In genomic region chr6:24908555-24908954, GRCh38 we compare ENCODE assay signal across 11 cellular contexts. TPM values are rescaled to one million over a fixed set of nuclear protein-coding genes. Genes with fewer than 3 reads are reported as not detected.
DNase-seq lines count a peak whose midpoint lies in the region; ATAC-seq and TF ChIP-seq lines count a peak whose summit lies in the region.
"Had no signal": no experiment of that assay in that cellular context is flagged by ENCODE, and none has a peak within 500 bp of the region (broad histone marks: within the 10 kb centered on the region; RNA-seq: fewer than 3 reads in every experiment).

No MANE protein-coding gene starts in this region.

- in situ Hi-C loops in GM13977 (cut with MboI; ENCODE audit: low pct_unique_long_range_greater_than_20kb, low sequenced_read_pairs, unreplicated experiment), result no loop called here

- H3K27me3 Mint-ChIP-seq in activated naive CD8-positive, alpha-beta T cell, result no peaks in the 10 kb centered on the region
- H3K27me3 Mint-ChIP-seq in natural killer cell treated with Interleukin-12 subunit alpha and Interleukin-12 subunit beta and Interleukin-15 and Interleukin-18, amount 100 ng/mL, for 72 hours, result no peaks in the 10 kb centered on the region

- peak overlapping the region; percentile 97 for H3K4me3 Mint-ChIP-seq in activated naive CD8-positive, alpha-beta T cell
- peak overlapping the region; percentile 93 for H3K4me3 Mint-ChIP-seq in natural killer cell treated with Interleukin-12 subunit alpha and Interleukin-12 subunit beta and Interleukin-15 and Interleukin-18, amount 100 ng/mL, for 72 hours

- H3K36me3 Mint-ChIP-seq in activated naive CD8-positive, alpha-beta T cell, result peaks cover 27% of the 10 kb centered on the region
- no peaks in the 10 kb centered on the region for H3K36me3 Mint-ChIP-seq in natural killer cell treated with Interleukin-12 subunit alpha and Interleukin-12 subunit beta and Interleukin-15 and Interleukin-18, amount 100 ng/mL, for 72 hours

- H3K4me1 Mint-ChIP-seq in activated naive CD8-positive, alpha-beta T cell (ENCODE audit: low read depth), result peaks cover 91% of the 10 kb centered on the region
- peaks cover 83 to 89% of the 10 kb centered on the region in 2 donors for H3K4me1 Mint-ChIP-seq in natural killer cell treated with Interleukin-12 subunit alpha and Interleukin-12 subunit beta and Interleukin-15 and Interleukin-18, amount 100 ng/mL, for 72 hours (ENCODE audit: low read depth in 2 of 2)

- ATAC-seq in natural killer cell treated with Interleukin-12 subunit alpha and Interleukin-12 subunit beta and Interleukin-15 and Interleukin-18, amount 100 ng/mL, for 72 hours, result no peak
- no peak for ATAC-seq in HG03439 (IDR thresholded peaks at IDR 0.05; ENCODE audit: unreplicated experiment)

- peak overlapping the region; percentile 97 for H3K27ac Mint-ChIP-seq in activated naive CD8-positive, alpha-beta T cell
- peak overlapping the region; percentile 85 to 99 for H3K27ac Mint-ChIP-seq in natural killer cell treated with Interleukin-12 subunit alpha and Interleukin-12 subunit beta and Interleukin-15 and Interleukin-18, amount 100 ng/mL, for 72 hours

- H3K9me3 Mint-ChIP-seq in activated naive CD8-positive, alpha-beta T cell (ENCODE audit: low read depth), result no peaks in the 10 kb centered on the region
- no peaks in the 10 kb centered on the region for H3K9me3 Mint-ChIP-seq in natural killer cell treated with Interleukin-12 subunit alpha and Interleukin-12 subunit beta and Interleukin-15 and Interleukin-18, amount 100 ng/mL, for 72 hours

- peak; percentile 59 for DNase-seq in AG10803 (ENCODE audit: low read depth)
- no peak for DNase-seq in GM12864 (ENCODE audit: low read depth)
- DNase-seq in natural killer cell treated with Interleukin-12 subunit alpha and Interleukin-12 subunit beta and Interleukin-15 and Interleukin-18, amount 100 ng/mL, for 72 hours (ENCODE audit: low spot score), result no peak
- no peak for DNase-seq in stimulated activated CD8-positive, alpha-beta memory T cell treated with anti-CD3 and anti-CD28 coated beads, Interleukin-4, amount 100 ng/mL, for 48 hours
- DNase-seq in GM13977 (ENCODE audit: low spot score), result no peak
- no peak for DNase-seq in globus pallidus (ENCODE audit: low spot score)
- DNase-seq: DMS153, esophagus squamous epithelium, MM.1S had no signal

- H3K4me3 ChIP-seq in AG10803 (ENCODE audit: low read length), result peak overlapping the region; percentile 68
- H3K4me3 ChIP-seq in GM12864 (ENCODE audit: low read depth, low read length), result peak overlapping the region; percentile 55; the same call in 1 of the 2 replicates

- TF ChIP-seq CTCF in AG10803 (conservative IDR thresholded peaks at IDR 0.05; ENCODE audit: low read length) (no peak), GM12864 (IDR thresholded peaks at IDR 0.05; ENCODE audit: low read depth, low read length, missing control alignments) (no peak), GM13977 (IDR thresholded peaks at IDR 0.05; ENCODE audit: extremely low read depth, insufficient read depth, missing control alignments) (no peak)

RNA-seq across cellular contexts. Expression of gene RIPOR2, which starts 27.2 kb away (rescaled TPM):
- total RNA-seq in natural killer cell treated with Interleukin-12 subunit alpha and Interleukin-12 subunit beta and Interleukin-15 and Interleukin-18, amount 100 ng/mL, for 72 hours, result 10 to 100 TPM; 58.7 to 88.4 TPM
